ENCODE assay signal across 8 cellular contexts in the genomic region with DNA sequence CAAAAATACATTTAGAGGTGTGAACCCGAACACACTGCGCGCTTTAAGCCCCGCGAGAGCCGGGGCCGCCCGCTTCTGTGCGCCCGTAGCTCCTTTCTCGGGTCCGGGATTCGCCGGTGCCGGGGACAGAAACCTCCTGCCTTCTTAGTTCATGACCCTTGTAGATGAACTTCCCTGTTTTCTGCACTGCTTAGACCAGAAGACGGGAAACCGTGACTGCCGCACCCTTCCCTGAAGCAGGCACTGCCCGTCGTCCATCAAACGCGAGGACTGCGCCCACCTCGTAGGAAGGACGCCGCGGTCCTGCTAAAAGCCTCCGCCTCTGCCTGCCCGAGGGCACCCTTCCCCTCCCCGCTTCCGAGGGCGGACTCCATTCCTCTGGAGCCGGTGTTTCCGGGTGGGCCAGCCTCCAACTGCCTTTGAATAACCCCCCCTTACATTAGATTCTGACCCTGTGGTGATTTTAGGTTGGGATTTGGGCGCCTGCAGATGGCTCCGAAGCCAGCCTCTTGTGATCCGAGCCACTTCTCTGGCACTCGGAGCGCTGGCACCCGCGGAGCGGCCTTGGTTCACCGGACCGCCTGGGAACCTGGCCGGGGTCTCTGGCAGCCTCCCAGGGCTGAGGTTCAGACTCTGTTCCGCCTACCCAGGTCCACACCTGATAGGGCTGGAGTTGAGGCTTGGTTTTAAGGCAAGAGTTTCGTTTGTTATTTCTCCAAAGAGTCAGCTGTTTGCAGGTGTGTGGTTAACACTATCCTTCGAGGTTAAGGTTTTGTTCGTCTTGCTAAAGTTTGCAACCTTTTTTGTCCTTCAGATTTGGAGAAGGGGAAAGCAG. TPM values are rescaled to one million over a fixed set of nuclear protein-coding genes. Genes with fewer than 3 reads are reported as not detected.
DNase-seq lines count a peak whose midpoint lies in the region; ATAC-seq and TF ChIP-seq lines count a peak whose summit lies in the region.

No MANE protein-coding gene starts in this region.

- intact Hi-C loops in activated CD8-positive, alpha-beta T cell treated with anti-CD3 and anti-CD28 coated beads for 36 hours (cut with micrococcal nuclease) = loop anchor here (10.0 kb wide), 1 partner anchor 50 kb away; a partner anchor contains a TSS
- intact Hi-C loops in natural killer cell (cut with micrococcal nuclease) = loop anchor here (1.0 to 2.0 kb wide), 3 partner anchors 40 to 73 kb away; a partner anchor contains a TSS

- CTCF ChIA-PET in activated CD8-positive, alpha-beta T cell treated with anti-CD3 and anti-CD28 coated beads for 36 hours (lab: Charles Lee) = interaction anchor here (1.1 to 4.4 kb wide), 12 partner anchors 9 to 263 kb away, joined by 3 to 58 read pairs (median 5); a partner anchor contains a TSS

- H3K27me3 Mint-ChIP-seq in IgD-negative memory B cell = no peaks in the 10 kb centered on the region
- H3K27me3 Mint-ChIP-seq in activated CD8-positive, alpha-beta T cell treated with anti-CD3 and anti-CD28 coated beads for 36 hours = no peaks in the 10 kb centered on the region
- no peaks in the 10 kb centered on the region for H3K27me3 Mint-ChIP-seq in natural killer cell (ENCODE audit: low read depth in 2 of 2)

- H3K4me1 Mint-ChIP-seq in IgD-negative memory B cell (peaks cover 22 to 47% (median 41%) of the 10 kb centered on the region in 3 donors), natural killer cell (peaks cover 41 to 45% of the 10 kb centered on the region in 2 donors)
- peaks cover 32% of the 10 kb centered on the region for H3K4me1 Mint-ChIP-seq in activated CD8-positive, alpha-beta T cell treated with anti-CD3 and anti-CD28 coated beads for 36 hours (ENCODE audit: low read depth)

- H3K9me3 Mint-ChIP-seq in IgD-negative memory B cell (no peaks in the 10 kb centered on the region), natural killer cell (no peaks in the 10 kb centered on the region)
- H3K9me3 Mint-ChIP-seq in activated CD8-positive, alpha-beta T cell treated with anti-CD3 and anti-CD28 coated beads for 36 hours = no peaks in the 10 kb centered on the region

- POLR2A ChIA-PET in activated CD8-positive, alpha-beta T cell treated with anti-CD3 and anti-CD28 coated beads for 36 hours (lab: Charles Lee) = interaction anchor here (0.8 to 19.2 kb wide), 13 partner anchors 8 to 74 kb away, joined by 3 to 166 read pairs (median 4); a partner anchor contains a TSS

- ATAC-seq in GM18505 (IDR thresholded peaks at IDR 0.05; ENCODE audit: unreplicated experiment) (peak; percentile 16), natural killer cell (peak in 2 of 3 donors; percentile 4 to 7), HG03460 (IDR thresholded peaks at IDR 0.05; ENCODE audit: unreplicated experiment) (no peak), HG03280 (IDR thresholded peaks at IDR 0.05; ENCODE audit: unreplicated experiment) (no peak), GM21526 (IDR thresholded peaks at IDR 0.05; ENCODE audit: low FRiP score, unreplicated experiment) (no peak)
- no peak for ATAC-seq in activated CD8-positive, alpha-beta T cell treated with anti-CD3 and anti-CD28 coated beads for 36 hours

- peak; percentile 50 for TF ChIP-seq POLR2A in GM18505 (IDR thresholded peaks at IDR 0.05; ENCODE audit: borderline replicate concordance, extremely low read depth, insufficient read depth, insufficient read length)

- peak; percentile 51 for DNase-seq in activated CD8-positive, alpha-beta T cell treated with anti-CD3 and anti-CD28 coated beads for 36 hours
- DNase-seq in fibroblast of mammary gland (ENCODE audit: low read depth) = no peak
- peak; percentile 43 for DNase-seq in natural killer cell

- H3K4me3 Mint-ChIP-seq in IgD-negative memory B cell (peak overlapping the region; percentile 90 to 100 (median 98)), natural killer cell (peak overlapping the region; percentile 89)
- H3K4me3 Mint-ChIP-seq in activated CD8-positive, alpha-beta T cell treated with anti-CD3 and anti-CD28 coated beads for 36 hours = peak overlapping the region; percentile 84

- H3K27ac Mint-ChIP-seq in IgD-negative memory B cell (peak overlapping the region; percentile 94 to 100 (median 98)), natural killer cell (peak overlapping the region; percentile 92 to 93)
- peak overlapping the region; percentile 83 for H3K27ac Mint-ChIP-seq in activated CD8-positive, alpha-beta T cell treated with anti-CD3 and anti-CD28 coated beads for 36 hours

- H3K36me3 Mint-ChIP-seq in IgD-negative memory B cell (no peaks in the 10 kb centered on the region), natural killer cell (no peaks in the 10 kb centered on the region)
- H3K36me3 Mint-ChIP-seq in activated CD8-positive, alpha-beta T cell treated with anti-CD3 and anti-CD28 coated beads for 36 hours (ENCODE audit: low read depth) = no peaks in the 10 kb centered on the region

- peak overlapping the region; percentile 45 for H3K4me3 ChIP-seq in fibroblast of mammary gland (ENCODE audit: control insufficient read depth, low read depth, low read length)

- no peak for TF ChIP-seq CTCF in activated CD8-positive, alpha-beta T cell treated with anti-CD3 and anti-CD28 coated beads for 36 hours (IDR thresholded peaks at IDR 0.05)
- no peak for TF ChIP-seq CTCF in fibroblast of mammary gland (conservative IDR thresholded peaks at IDR 0.05; ENCODE audit: control insufficient read depth, insufficient read depth, low read depth, low read length)
- TF ChIP-seq CTCF in natural killer cell (IDR thresholded peaks at IDR 0.05) = no peak

RNA-seq across cellular contexts. Expression of a gene that starts 1.2 kb away (rescaled TPM):
- polyA plus RNA-seq in IgD-negative memory B cell = 44.7 TPM
- total RNA-seq in activated CD8-positive, alpha-beta T cell treated with anti-CD3 and anti-CD28 coated beads for 36 hours = 10 to 100 TPM; 60.7 to 61.8 TPM
- total RNA-seq in natural killer cell = 100 to 1,000 TPM in 2 of 3 donors, 10 to 100 TPM in 1; 96.8 to 144 (median 126) TPM

RNA-seq across cellular contexts. Expression of a gene that starts 46.0 kb away (rescaled TPM):
- polyA plus RNA-seq in IgD-negative memory B cell = 294 TPM
- total RNA-seq in activated CD8-positive, alpha-beta T cell treated with anti-CD3 and anti-CD28 coated beads for 36 hours = 100 to 1,000 TPM; 340 to 343 TPM
- total RNA-seq in natural killer cell = 1,000 to 10,000 TPM; 1,223 to 1,393 (median 1,250) TPM

RNA-seq across cellular contexts. Expression of a gene that starts 56.9 kb away (rescaled TPM):
- 92.3 TPM for polyA plus RNA-seq in IgD-negative memory B cell
- 10 to 100 TPM; 69.8 to 72.9 TPM for total RNA-seq in activated CD8-positive, alpha-beta T cell treated with anti-CD3 and anti-CD28 coated beads for 36 hours
- 10 to 100 TPM; 64.0 to 70.1 (median 65.2) TPM for total RNA-seq in natural killer cell

Comparison
In these comparisons a context has a peak if more than half of its experiments do, and no peak if none do; other contexts are left out.
1. ATAC-seq: peak in GM18505 (single experiment) and natural killer cell (2 of 3); none in activated CD8-positive, alpha-beta T cell treated with anti-CD3 and anti-CD28 coated beads for 36 hours (single experiment), HG03460 (single experiment), HG03280 (single experiment) and GM21526 (single experiment).
2. Peak in every context shown above with its lines, with median percentiles within 50 percentile points of each other: H3K27ac Mint-ChIP-seq and H3K4me3 Mint-ChIP-seq.